Comparison of ENCODE assay signal across 2 cellular contexts in the genomic region with DNA sequence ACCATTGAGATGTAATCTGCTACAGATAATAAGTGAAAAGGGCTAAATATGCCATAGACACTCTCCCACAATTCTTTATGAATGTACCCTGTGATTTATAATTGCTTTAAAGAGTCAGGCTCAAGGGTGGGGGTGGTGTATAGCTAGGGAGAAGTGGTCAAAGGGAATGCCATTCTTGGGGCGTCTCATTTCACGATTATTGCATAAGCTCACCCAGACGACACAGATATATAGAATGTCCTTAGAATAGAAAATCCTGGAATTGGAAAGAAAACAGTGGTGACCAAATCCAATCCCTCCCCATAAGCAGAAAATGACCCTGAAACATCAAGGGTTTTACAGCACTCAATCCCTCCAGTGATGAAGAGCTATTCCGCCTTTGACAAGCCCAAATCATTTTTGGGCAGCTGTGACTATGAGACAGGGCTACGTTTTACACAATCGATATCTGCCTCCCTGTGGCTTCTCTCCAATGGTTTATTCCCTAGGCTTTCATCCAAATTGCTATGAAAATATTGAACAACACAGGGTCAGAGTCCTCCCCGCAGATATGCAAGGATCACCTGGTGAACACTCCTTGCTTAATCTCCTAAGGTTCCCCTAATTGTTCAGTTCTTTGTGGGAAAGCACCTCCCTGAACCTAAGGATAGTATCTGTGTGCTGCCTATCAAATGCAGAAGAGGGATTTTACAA.
TF ChIP-seq lines count a peak whose summit lies in the region.

No MANE protein-coding gene starts in this region.

TF ChIP-seq in liver, 16 proteins besides CTCF, POLR2A, EP300 and RAD21:
- TF ChIP-seq GABPA (IDR thresholded peaks at IDR 0.05 in 1 of 2, conservative IDR thresholded peaks at IDR 0.05 in 1 of 2) (no peak), EGR1 (IDR thresholded peaks at IDR 0.05; ENCODE audit: low read depth in 2 of 2) (no peak), TAF1 (conservative IDR thresholded peaks at IDR 0.05) (no peak), RXRA (IDR thresholded peaks at IDR 0.05) (peak in 1 of 2 donors; percentile 31), FOXA1 (IDR thresholded peaks at IDR 0.05) (no peak), HNF4G (IDR thresholded peaks at IDR 0.05) (no peak), HNF4A (conservative IDR thresholded peaks at IDR 0.05) (peak; percentile 21 to 72)
- TF ChIP-seq, protein P1, sequence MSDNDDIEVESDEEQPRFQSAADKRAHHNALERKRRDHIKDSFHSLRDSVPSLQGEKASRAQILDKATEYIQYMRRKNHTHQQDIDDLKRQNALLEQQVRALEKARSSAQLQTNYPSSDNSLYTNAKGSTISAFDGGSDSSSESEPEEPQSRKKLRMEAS (IDR thresholded peaks at IDR 0.05): no peak

TF ChIP-seq in HepG2, 621 proteins besides CTCF, POLR2A, EP300 and RAD21:
- no peak for TF ChIP-seq ZNF773 (CRISPR knock-in tag; IDR thresholded peaks at IDR 0.05; ENCODE audit: borderline replicate concordance)
- TF ChIP-seq, protein P2, sequence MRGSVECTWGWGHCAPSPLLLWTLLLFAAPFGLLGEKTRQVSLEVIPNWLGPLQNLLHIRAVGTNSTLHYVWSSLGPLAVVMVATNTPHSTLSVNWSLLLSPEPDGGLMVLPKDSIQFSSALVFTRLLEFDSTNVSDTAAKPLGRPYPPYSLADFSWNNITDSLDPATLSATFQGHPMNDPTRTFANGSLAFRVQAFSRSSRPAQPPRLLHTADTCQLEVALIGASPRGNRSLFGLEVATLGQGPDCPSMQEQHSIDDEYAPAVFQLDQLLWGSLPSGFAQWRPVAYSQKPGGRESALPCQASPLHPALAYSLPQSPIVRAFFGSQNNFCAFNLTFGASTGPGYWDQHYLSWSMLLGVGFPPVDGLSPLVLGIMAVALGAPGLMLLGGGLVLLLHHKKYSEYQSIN (CRISPR knock-in tag; IDR thresholded peaks at IDR 0.05; ENCODE audit: borderline replicate concordance): no peak
- no peak for TF ChIP-seq HDAC1 (CRISPR knock-in tag; IDR thresholded peaks at IDR 0.05)
- TF ChIP-seq, protein P3, sequence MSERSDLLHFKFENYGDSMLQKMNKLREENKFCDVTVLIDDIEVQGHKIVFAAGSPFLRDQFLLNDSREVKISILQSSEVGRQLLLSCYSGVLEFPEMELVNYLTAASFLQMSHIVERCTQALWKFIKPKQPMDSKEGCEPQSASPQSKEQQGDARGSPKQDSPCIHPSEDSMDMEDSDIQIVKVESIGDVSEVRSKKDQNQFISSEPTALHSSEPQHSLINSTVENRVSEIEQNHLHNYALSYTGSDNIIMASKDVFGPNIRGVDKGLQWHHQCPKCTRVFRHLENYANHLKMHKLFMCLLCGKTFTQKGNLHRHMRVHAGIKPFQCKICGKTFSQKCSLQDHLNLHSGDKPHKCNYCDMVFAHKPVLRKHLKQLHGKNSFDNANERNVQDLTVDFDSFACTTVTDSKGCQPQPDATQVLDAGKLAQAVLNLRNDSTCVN (CRISPR knock-in tag; IDR thresholded peaks at IDR 0.05; ENCODE audit: borderline replicate concordance): no peak
- no peak for TF ChIP-seq NR1H2 (CRISPR knock-in tag; IDR thresholded peaks at IDR 0.05; ENCODE audit: borderline replicate concordance, low read depth)
- TF ChIP-seq, protein P4, sequence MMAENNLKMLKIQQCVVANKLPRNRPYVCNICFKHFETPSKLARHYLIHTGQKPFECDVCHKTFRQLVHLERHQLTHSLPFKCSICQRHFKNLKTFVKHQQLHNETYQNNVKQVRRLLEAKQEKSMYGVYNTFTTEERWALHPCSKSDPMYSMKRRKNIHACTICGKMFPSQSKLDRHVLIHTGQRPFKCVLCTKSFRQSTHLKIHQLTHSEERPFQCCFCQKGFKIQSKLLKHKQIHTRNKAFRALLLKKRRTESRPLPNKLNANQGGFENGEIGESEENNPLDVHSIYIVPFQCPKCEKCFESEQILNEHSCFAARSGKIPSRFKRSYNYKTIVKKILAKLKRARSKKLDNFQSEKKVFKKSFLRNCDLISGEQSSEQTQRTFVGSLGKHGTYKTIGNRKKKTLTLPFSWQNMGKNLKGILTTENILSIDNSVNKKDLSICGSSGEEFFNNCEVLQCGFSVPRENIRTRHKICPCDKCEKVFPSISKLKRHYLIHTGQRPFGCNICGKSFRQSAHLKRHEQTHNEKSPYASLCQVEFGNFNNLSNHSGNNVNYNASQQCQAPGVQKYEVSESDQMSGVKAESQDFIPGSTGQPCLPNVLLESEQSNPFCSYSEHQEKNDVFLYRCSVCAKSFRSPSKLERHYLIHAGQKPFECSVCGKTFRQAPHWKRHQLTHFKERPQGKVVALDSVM (CRISPR knock-in tag; IDR thresholded peaks at IDR 0.05): no peak
- TF ChIP-seq TARDBP (CRISPR knock-in tag; IDR thresholded peaks at IDR 0.05): no peak
- TF ChIP-seq SOX6 (IDR thresholded peaks at IDR 0.05): no peak
- no peak for TF ChIP-seq SOX6 (CRISPR knock-in tag; IDR thresholded peaks at IDR 0.05)
- TF ChIP-seq, protein P5, sequence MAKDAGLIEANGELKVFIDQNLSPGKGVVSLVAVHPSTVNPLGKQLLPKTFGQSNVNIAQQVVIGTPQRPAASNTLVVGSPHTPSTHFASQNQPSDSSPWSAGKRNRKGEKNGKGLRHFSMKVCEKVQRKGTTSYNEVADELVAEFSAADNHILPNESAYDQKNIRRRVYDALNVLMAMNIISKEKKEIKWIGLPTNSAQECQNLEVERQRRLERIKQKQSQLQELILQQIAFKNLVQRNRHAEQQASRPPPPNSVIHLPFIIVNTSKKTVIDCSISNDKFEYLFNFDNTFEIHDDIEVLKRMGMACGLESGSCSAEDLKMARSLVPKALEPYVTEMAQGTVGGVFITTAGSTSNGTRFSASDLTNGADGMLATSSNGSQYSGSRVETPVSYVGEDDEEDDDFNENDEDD (CRISPR knock-in tag; IDR thresholded peaks at IDR 0.05; ENCODE audit: borderline replicate concordance): no peak
- TF ChIP-seq ZNF136 (CRISPR knock-in tag; IDR thresholded peaks at IDR 0.05; ENCODE audit: low read depth): no peak
- no peak for TF ChIP-seq PHF8 (CRISPR knock-in tag; IDR thresholded peaks at IDR 0.05)
- no peak for TF ChIP-seq XRCC5 (optimal IDR thresholded peaks at IDR 0.05; ENCODE audit: low read length)
- no peak for TF ChIP-seq RELA (CRISPR knock-in tag; IDR thresholded peaks at IDR 0.05)
- TF ChIP-seq MYNN (CRISPR knock-in tag; IDR thresholded peaks at IDR 0.05; ENCODE audit: low read depth): no peak
- TF ChIP-seq, protein P6, sequence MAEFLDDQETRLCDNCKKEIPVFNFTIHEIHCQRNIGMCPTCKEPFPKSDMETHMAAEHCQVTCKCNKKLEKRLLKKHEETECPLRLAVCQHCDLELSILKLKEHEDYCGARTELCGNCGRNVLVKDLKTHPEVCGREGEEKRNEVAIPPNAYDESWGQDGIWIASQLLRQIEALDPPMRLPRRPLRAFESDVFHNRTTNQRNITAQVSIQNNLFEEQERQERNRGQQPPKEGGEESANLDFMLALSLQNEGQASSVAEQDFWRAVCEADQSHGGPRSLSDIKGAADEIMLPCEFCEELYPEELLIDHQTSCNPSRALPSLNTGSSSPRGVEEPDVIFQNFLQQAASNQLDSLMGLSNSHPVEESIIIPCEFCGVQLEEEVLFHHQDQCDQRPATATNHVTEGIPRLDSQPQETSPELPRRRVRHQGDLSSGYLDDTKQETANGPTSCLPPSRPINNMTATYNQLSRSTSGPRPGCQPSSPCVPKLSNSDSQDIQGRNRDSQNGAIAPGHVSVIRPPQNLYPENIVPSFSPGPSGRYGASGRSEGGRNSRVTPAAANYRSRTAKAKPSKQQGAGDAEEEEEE (CRISPR knock-in tag; IDR thresholded peaks at IDR 0.05; ENCODE audit: borderline replicate concordance): no peak
